Comparison of ENCODE assay signal across 1 cellular context in the genomic region with DNA sequence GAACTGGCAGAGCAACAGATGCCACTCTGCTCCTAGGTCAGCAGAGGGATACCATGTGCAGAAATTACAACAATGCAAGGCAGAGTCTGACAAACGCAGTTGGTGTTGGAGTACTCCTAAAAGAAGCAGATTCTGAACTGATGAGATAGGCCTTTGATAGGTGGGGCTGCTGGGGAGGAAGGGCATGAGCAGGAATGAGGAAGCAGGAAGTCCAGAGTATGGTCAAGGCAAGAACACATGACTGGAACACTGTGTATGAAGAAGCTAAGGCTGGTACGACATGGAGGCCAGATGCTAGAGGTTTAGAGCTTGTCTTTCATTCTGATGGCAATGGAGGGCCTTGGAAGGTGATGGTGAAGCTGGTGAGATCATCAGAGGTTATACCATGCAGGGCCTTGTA.
TF ChIP-seq lines count a peak whose summit lies in the region.

No MANE protein-coding gene starts in this region.

TF ChIP-seq in K562, 482 proteins besides CTCF, POLR2A, EP300 and RAD21 (continued from another document):
- TF ChIP-seq, protein P1, sequence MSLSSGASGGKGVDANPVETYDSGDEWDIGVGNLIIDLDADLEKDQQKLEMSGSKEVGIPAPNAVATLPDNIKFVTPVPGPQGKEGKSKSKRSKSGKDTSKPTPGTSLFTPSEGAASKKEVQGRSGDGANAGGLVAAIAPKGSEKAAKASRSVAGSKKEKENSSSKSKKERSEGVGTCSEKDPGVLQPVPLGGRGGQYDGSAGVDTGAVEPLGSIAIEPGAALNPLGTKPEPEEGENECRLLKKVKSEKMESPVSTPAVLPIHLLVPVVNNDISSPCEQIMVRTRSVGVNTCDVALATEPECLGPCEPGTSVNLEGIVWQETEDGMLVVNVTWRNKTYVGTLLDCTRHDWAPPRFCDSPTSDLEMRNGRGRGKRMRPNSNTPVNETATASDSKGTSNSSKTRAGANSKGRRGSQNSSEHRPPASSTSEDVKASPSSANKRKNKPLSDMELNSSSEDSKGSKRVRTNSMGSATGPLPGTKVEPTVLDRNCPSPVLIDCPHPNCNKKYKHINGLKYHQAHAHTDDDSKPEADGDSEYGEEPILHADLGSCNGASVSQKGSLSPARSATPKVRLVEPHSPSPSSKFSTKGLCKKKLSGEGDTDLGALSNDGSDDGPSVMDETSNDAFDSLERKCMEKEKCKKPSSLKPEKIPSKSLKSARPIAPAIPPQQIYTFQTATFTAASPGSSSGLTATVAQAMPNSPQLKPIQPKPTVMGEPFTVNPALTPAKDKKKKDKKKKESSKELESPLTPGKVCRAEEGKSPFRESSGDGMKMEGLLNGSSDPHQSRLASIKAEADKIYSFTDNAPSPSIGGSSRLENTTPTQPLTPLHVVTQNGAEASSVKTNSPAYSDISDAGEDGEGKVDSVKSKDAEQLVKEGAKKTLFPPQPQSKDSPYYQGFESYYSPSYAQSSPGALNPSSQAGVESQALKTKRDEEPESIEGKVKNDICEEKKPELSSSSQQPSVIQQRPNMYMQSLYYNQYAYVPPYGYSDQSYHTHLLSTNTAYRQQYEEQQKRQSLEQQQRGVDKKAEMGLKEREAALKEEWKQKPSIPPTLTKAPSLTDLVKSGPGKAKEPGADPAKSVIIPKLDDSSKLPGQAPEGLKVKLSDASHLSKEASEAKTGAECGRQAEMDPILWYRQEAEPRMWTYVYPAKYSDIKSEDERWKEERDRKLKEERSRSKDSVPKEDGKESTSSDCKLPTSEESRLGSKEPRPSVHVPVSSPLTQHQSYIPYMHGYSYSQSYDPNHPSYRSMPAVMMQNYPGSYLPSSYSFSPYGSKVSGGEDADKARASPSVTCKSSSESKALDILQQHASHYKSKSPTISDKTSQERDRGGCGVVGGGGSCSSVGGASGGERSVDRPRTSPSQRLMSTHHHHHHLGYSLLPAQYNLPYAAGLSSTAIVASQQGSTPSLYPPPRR (CRISPR knock-in tag; IDR thresholded peaks at IDR 0.05; ENCODE audit: borderline replicate concordance), result no peak
- no peak for TF ChIP-seq MAZ (CRISPR knock-in tag; conservative IDR thresholded peaks at IDR 0.05 in 1 of 2, IDR thresholded peaks at IDR 0.05 in 1 of 2)
TF ChIP-seq in K562: peak in this region for 28.
